Comparison of ENCODE assay signal across 19 cellular contexts in the genomic region with DNA sequence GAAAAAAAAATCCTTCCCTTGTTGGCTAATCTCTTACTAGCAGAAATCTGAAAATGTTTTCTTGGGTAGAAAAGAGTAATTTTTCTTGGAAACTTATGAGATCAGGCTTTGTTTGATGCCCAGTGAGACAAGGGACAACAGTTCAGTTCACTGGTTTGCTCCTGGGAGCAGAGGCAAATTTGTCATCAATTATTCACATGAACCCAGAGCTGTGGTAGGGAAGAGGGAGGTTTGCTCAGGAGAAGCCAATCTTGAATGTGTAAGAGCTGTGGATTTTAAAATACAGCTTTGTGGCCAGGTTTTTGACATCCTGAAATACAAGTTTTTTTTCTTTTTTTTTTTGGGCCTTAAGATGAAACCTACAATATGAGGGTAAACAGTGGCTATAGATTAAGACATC.
"Had no signal": no experiment of that assay in that cellular context is flagged by ENCODE, and none has a peak within 500 bp of the region (broad histone marks: within the 10 kb centered on the region; RNA-seq: fewer than 3 reads in every experiment).

No MANE protein-coding gene starts in this region.

- H3K27me3 ChIP-seq: pancreas, right atrium auricular region, tibial artery, uterus had no signal

- DNase-seq: activated CD4-positive, alpha-beta memory T cell treated with anti-CD3 and anti-CD28 coated beads for 36 hours; activated CD4-positive, alpha-beta T cell treated with anti-CD3 and anti-CD28 coated beads for 36 hours; activated CD8-positive, alpha-beta memory T cell treated with anti-CD3 and anti-CD28 coated beads, Interleukin-2, amount 10 ng/mL, durations not matched to agents 7 days and 5 days; activated naive CD4-positive, alpha-beta T cell treated with anti-CD3 and anti-CD28 coated beads, Interleukin-2, amount 10 ng/mL, durations not matched to agents 7 days and 5 days; activated T-cell treated with anti-CD3 and anti-CD28 coated beads, Interleukin-2, amount 50 U/mL, for 1 hour; caudate nucleus; foreskin fibroblast; naive thymus-derived CD8-positive, alpha-beta T cell; pancreas; stimulated activated CD4-positive, alpha-beta T cell treated with anti-CD3 and anti-CD28 coated beads, Interleukin-15, amount 100 ng/mL, for 24 hours; stimulated activated CD4-positive, alpha-beta T cell treated with anti-CD3 and anti-CD28 coated beads, Interleukin-4, amount 100 ng/mL, for 1 hour; stimulated activated naive B cell treated with anti-CD40 and anti-IgM and Interleukin-4, amounts not matched to agents 10 μg/mL and 1 μg/mL and 100 μg/mL, for 72 hours; T-cell; T-helper 9 cell; tibial artery; uterus; WERI-Rb-1 had no signal

- H3K9me3 ChIP-seq: pancreas, tibial artery, uterus had no signal

- H3K4me3 ChIP-seq: pancreas, right atrium auricular region, tibial artery, uterus had no signal

- H3K27ac ChIP-seq: pancreas, right atrium auricular region, tibial artery, uterus, WERI-Rb-1 had no signal

- H3K36me3 ChIP-seq: pancreas, right atrium auricular region, tibial artery, uterus, WERI-Rb-1 had no signal

- H3K4me1 ChIP-seq: pancreas, right atrium auricular region, uterus had no signal

- ATAC-seq: activated CD4-positive, alpha-beta T cell treated with anti-CD3 and anti-CD28 coated beads for 36 hours; activated CD8-positive, alpha-beta memory T cell treated with anti-CD3 and anti-CD28 coated beads, Interleukin-2, amount 10 ng/mL, durations not matched to agents 7 days and 5 days; esophagus mucosa; naive thymus-derived CD8-positive, alpha-beta T cell; pancreas; stimulated activated naive B cell treated with anti-CD40 and anti-IgM and Interleukin-4, amounts not matched to agents 10 μg/mL and 1 μg/mL and 100 μg/mL, for 72 hours; T-cell had no signal
